ENCODE assay signal across 21 cellular contexts in the genomic region with DNA sequence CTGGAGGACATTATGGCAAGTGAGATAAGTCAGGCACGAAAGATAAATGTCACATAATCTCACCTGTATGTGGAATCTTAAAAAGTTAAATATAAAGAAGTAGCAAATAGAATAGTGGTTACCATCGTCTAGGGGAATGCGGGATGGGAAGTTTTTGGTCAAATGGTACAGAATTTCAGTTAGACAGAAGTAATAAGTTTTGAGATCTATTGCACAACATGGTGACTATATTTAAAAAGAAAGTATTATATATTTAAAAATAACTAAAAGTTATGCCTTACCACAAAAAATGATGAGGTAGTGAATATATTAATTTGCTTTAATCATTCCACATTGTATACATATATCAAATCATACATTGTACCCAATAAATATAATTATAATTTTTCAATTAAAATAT.
"Had no signal": no experiment of that assay in that cellular context is flagged by ENCODE, and none has a peak within 500 bp of the region (broad histone marks: within the 10 kb centered on the region; RNA-seq: fewer than 3 reads in every experiment).

No MANE protein-coding gene starts in this region.

- H3K9me3 Mint-ChIP-seq: memory B cell, type B pancreatic cell had no signal

- FAIRE-seq: keratinocyte, urothelium cell line had no signal

- ATAC-seq: effector memory CD8-positive, alpha-beta T cell; gastrocnemius medialis; left lobe of liver; natural killer cell; right lobe of liver had no signal

- H3K27ac Mint-ChIP-seq: effector memory CD8-positive, alpha-beta T cell; memory B cell; natural killer cell; progenitor cell of endocrine pancreas; type B pancreatic cell had no signal

- H3K36me3 Mint-ChIP-seq: memory B cell, natural killer cell, type B pancreatic cell had no signal

- H3K4me3 Mint-ChIP-seq: effector memory CD8-positive, alpha-beta T cell; memory B cell; natural killer cell; type B pancreatic cell had no signal

- H3K4me1 Mint-ChIP-seq: memory B cell, natural killer cell had no signal

- DNase-seq: cortex of kidney; effector memory CD8-positive, alpha-beta T cell; gastrocnemius medialis; head of caudate nucleus; natural killer cell; occipital lobe; ovary; right lobe of liver; small intestine; stimulated activated CD4-positive, alpha-beta T cell treated with anti-CD3 and anti-CD28 coated beads, Interleukin-15, amount 100 ng/mL, for 24 hours; stimulated activated CD4-positive, alpha-beta T cell treated with anti-CD3 and anti-CD28 coated beads, Interleukin-4, amount 100 ng/mL, for 1 hour; stimulated activated CD8-positive, alpha-beta memory T cell treated with anti-CD3 and anti-CD28 coated beads, Interleukin-4, amount 100 ng/mL, for 48 hours; stimulated activated naive CD4-positive, alpha-beta T cell treated with Interleukin-2 at 50 U/mL for 16 hours; stomach; thyroid gland had no signal
